In genomic region chr6:161226005-161226964, GRCh38 we compare ENCODE assay signal across 10 cellular contexts. TPM values are rescaled to one million over a fixed set of nuclear protein-coding genes. Genes with fewer than 3 reads are reported as not detected.
DNase-seq lines count a peak whose midpoint lies in the region; ATAC-seq and TF ChIP-seq lines count a peak whose summit lies in the region.
"Had no signal": no experiment of that assay in that cellular context is flagged by ENCODE, and none has a peak within 500 bp of the region (broad histone marks: within the 10 kb centered on the region; RNA-seq: fewer than 3 reads in every experiment).

No MANE protein-coding gene starts in this region.

- H3K4me1 ChIP-seq in effector memory CD4-positive, alpha-beta T cell (ENCODE audit: control insufficient read depth, insufficient read depth, low read length, poor library complexity, severe bottlenecking): peaks cover 26% of the 10 kb centered on the region
- no peaks in the 10 kb centered on the region for H3K4me1 ChIP-seq in colonic mucosa

- H3K36me3 Mint-ChIP-seq in activated naive CD4-positive, alpha-beta T cell treated with anti-CD3 and anti-CD28 coated beads for 36 hours (ENCODE audit: low read depth): no peaks in the 10 kb centered on the region

- CTCF ChIA-PET in activated naive CD4-positive, alpha-beta T cell treated with anti-CD3 and anti-CD28 coated beads for 36 hours (lab: Charles Lee): no interaction called here

- peak overlapping the region; percentile 40 for H3K27ac ChIP-seq in effector memory CD4-positive, alpha-beta T cell (ENCODE audit: insufficient read depth, low read length, poor library complexity, severe bottlenecking)
- H3K27ac ChIP-seq in temporal lobe (ENCODE audit: low read depth, low read length): peak overlapping the region; percentile 75
- no peak overlapping the region for H3K27ac ChIP-seq in colonic mucosa

- no peaks in the 10 kb centered on the region for H3K27me3 Mint-ChIP-seq in activated naive CD4-positive, alpha-beta T cell treated with anti-CD3 and anti-CD28 coated beads for 36 hours (ENCODE audit: low read depth)

- no peaks in the 10 kb centered on the region for H3K36me3 ChIP-seq in effector memory CD4-positive, alpha-beta T cell (ENCODE audit: control insufficient read depth, insufficient read depth, low read length)
- H3K36me3 ChIP-seq in colonic mucosa: no peaks in the 10 kb centered on the region

- H3K4me1 Mint-ChIP-seq in activated naive CD4-positive, alpha-beta T cell treated with anti-CD3 and anti-CD28 coated beads for 36 hours (ENCODE audit: low read depth): peaks cover 8% of the 10 kb centered on the region

- no peak for TF ChIP-seq CTCF in colonic mucosa (IDR thresholded peaks at IDR 0.05)

- H3K27me3 ChIP-seq in effector memory CD4-positive, alpha-beta T cell (replicated peaks; ENCODE audit: control insufficient read depth, insufficient read depth, low read length, poor library complexity, severe bottlenecking): no peaks in the 10 kb centered on the region
- H3K27me3 ChIP-seq in colonic mucosa: no peaks in the 10 kb centered on the region

- H3K9me3 Mint-ChIP-seq in activated naive CD4-positive, alpha-beta T cell treated with anti-CD3 and anti-CD28 coated beads for 36 hours: peaks cover 4% of the 10 kb centered on the region

- no peak overlapping the region for H3K9ac ChIP-seq in colonic mucosa (ENCODE audit: low read depth in 2 of 2, low read length in 2 of 2)

- H3K4me3 Mint-ChIP-seq in activated naive CD4-positive, alpha-beta T cell treated with anti-CD3 and anti-CD28 coated beads for 36 hours: no peak overlapping the region

- H3K27ac Mint-ChIP-seq in activated naive CD4-positive, alpha-beta T cell treated with anti-CD3 and anti-CD28 coated beads for 36 hours: peak overlapping the region; percentile 37

- ATAC-seq in HG03108 (IDR thresholded peaks at IDR 0.05; ENCODE audit: unreplicated experiment): no peak

- intact Hi-C loops in activated naive CD4-positive, alpha-beta T cell treated with anti-CD3 and anti-CD28 coated beads for 36 hours (cut with micrococcal nuclease): no loop called here
- intact Hi-C loops in colonic mucosa (cut with DNase I): no loop called here

- peak; percentile 24 for DNase-seq in activated naive CD4-positive, alpha-beta T cell treated with anti-CD3 and anti-CD28 coated beads for 36 hours
- DNase-seq in activated naive CD4-positive, alpha-beta T cell treated with anti-CD3 and anti-CD28 coated beads, Interleukin-2, amount 50 U/mL, for 16 hours: no peak
- peak; percentile 29 for DNase-seq in KG1 (lab: John Stamatoyannopoulos, UW)
- DNase-seq in effector memory CD4-positive, alpha-beta T cell: peak in 1 of 3 donors; percentile 5
- no peak for DNase-seq in AG08396 (ENCODE audit: low spot score)
- no peak for DNase-seq in colonic mucosa
- DNase-seq: AML-193, left cardiac atrium had no signal

- no peak overlapping the region for H3K4me3 ChIP-seq in effector memory CD4-positive, alpha-beta T cell (ENCODE audit: insufficient read depth, low read depth, low read length, poor library complexity, severe bottlenecking)
- H3K4me3 ChIP-seq in colonic mucosa: no peak overlapping the region

- H3K9me3 ChIP-seq in effector memory CD4-positive, alpha-beta T cell (ENCODE audit: control insufficient read depth, low read length): no peaks in the 10 kb centered on the region
- H3K9me3 ChIP-seq in colonic mucosa: no peaks in the 10 kb centered on the region

RNA-seq across cellular contexts. Expression of gene AGPAT4, which starts 47.6 kb away (rescaled TPM):
- total RNA-seq in activated naive CD4-positive, alpha-beta T cell treated with anti-CD3 and anti-CD28 coated beads for 36 hours: 1 to 10 TPM; 3.7 to 4.2 TPM
- total RNA-seq in temporal lobe (47.9 TPM), colonic mucosa (1 to 10 TPM; 3.6 to 9.2 TPM)

Comparison
In these comparisons a context has a peak if more than half of its experiments do, and no peak if none do; other contexts are left out.
1. DNase-seq: peak in activated naive CD4-positive, alpha-beta T cell treated with anti-CD3 and anti-CD28 coated beads for 36 hours (single experiment) and KG1 (single experiment); none in activated naive CD4-positive, alpha-beta T cell treated with anti-CD3 and anti-CD28 coated beads, Interleukin-2, amount 50 U/mL, for 16 hours (single experiment), AG08396 (single experiment) and colonic mucosa (single experiment).